ENCODE assay signal across 20 cellular contexts in the genomic region with DNA sequence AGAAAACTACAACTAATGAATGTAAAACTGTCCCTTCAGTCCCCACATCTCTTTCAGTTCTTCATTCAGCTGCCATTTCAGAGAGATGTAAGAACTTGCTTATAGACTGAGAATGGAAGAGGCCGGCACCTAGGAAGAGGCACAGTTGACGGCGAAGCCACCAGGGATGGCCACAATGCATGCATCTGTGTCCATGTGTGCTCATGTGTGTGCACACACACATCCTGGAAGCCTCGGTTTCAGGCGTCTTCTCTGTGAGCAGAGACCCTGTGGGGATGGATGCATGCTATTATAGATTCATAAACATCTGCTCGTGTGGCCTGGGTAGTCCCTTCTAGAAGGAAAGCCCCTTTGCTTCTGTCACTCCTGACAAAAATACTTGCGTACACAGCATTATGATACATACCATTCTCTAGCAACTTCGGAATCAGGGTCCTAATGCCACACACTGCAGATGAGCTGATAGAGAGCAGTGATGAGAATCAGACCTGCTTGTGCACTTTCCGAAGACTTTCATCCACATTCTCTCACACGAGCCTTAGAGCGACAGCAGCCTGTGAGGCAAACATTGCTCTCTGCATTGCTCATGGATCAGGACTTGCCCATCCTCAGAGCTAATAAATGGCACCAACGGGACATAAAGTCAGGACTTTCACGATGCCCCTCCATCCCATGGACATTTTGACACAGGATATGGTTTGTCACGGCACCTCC. TPM values are rescaled to one million over a fixed set of nuclear protein-coding genes. Genes with fewer than 3 reads are reported as not detected.
DNase-seq lines count a peak whose midpoint lies in the region; ATAC-seq and TF ChIP-seq lines count a peak whose summit lies in the region.
"Had no signal": no experiment of that assay in that cellular context is flagged by ENCODE, and none has a peak within 500 bp of the region (broad histone marks: within the 10 kb centered on the region; RNA-seq: fewer than 3 reads in every experiment).

No MANE protein-coding gene starts in this region.

- H3K9me3 ChIP-seq in spleen: no peaks in the 10 kb centered on the region
- no peaks in the 10 kb centered on the region for H3K9me3 ChIP-seq in lower lobe of right lung
- H3K9me3 ChIP-seq: breast epithelium, right lobe of liver, vagina had no signal

- TF ChIP-seq POLR2A in spleen (IDR thresholded peaks at IDR 0.05): no peak

- H3K4me1 ChIP-seq in spleen (peaks cover 0 to 30% (median 17%) of the 10 kb centered on the region in 6 donors), lower lobe of right lung (peaks cover 4% of the 10 kb centered on the region)
- H3K4me1 ChIP-seq: breast epithelium, vagina had no signal

- no peaks in the 10 kb centered on the region for H3K27me3 ChIP-seq in spleen (replicated peaks in 1 of 7)
- H3K27me3 ChIP-seq in lower lobe of right lung (ENCODE audit: low read depth): no peaks in the 10 kb centered on the region
- H3K27me3 ChIP-seq: breast epithelium, right lobe of liver, vagina had no signal

- no peak for TF ChIP-seq CTCF in spleen (IDR thresholded peaks at IDR 0.05 in 8 of 11, conservative IDR thresholded peaks at IDR 0.05 in 3 of 11)
- no peak for TF ChIP-seq CTCF in lower lobe of right lung (IDR thresholded peaks at IDR 0.05)

- DNase-seq in spleen (no peak), caudate nucleus (lab: John Stamatoyannopoulos, UW) (no peak), lower lobe of right lung (no peak)
- DNase-seq: DMS53; effector CD8-positive, alpha-beta T cell; NCI-H1092 treated with DMSO at 0.1 percent for 48 hours; NCI-H345; OCI-M1; right lobe of liver had no signal

- intact Hi-C loops in spleen (cut with DNase I; ENCODE audit: low total_unique reads) (no loop called here), lower lobe of right lung (cut with DNase I) (no loop called here)

- no peaks in the 10 kb centered on the region for H3K36me3 ChIP-seq in spleen
- H3K36me3 ChIP-seq in lower lobe of right lung: no peaks in the 10 kb centered on the region
- H3K36me3 ChIP-seq: breast epithelium, right lobe of liver, vagina had no signal

- H3K4me3 ChIP-seq in spleen: no peak overlapping the region
- no peak overlapping the region for H3K4me3 ChIP-seq in lower lobe of right lung
- H3K4me3 ChIP-seq: breast epithelium, right lobe of liver, vagina had no signal

- WGBS in spleen, 5 donors: 60 to 71% (median 70%) methylated on average over 14 of the region's 14 CpGs

- peak; percentile 77 for ATAC-seq in GM18520 (IDR thresholded peaks at IDR 0.05; ENCODE audit: unreplicated experiment)
- ATAC-seq in GM21717 (IDR thresholded peaks at IDR 0.05; ENCODE audit: unreplicated experiment): peak; percentile 56
- ATAC-seq in HG03159 (IDR thresholded peaks at IDR 0.05; ENCODE audit: unreplicated experiment): peak; percentile 53
- no peak for ATAC-seq in HG03097 (IDR thresholded peaks at IDR 0.05; ENCODE audit: low FRiP score, unreplicated experiment)
- ATAC-seq in lower lobe of right lung: no peak
- no peak for ATAC-seq in GM21423 (IDR thresholded peaks at IDR 0.05; ENCODE audit: unreplicated experiment)
- ATAC-seq: natural killer cell treated with Interleukin-12 subunit alpha and Interleukin-12 subunit beta and Interleukin-15 and Interleukin-18, amount 100 ng/mL, for 72 hours; right lobe of liver had no signal

- peak overlapping the region in 6 of 8 donors; percentile 32 to 68 (median 60) for H3K27ac ChIP-seq in spleen
- H3K27ac ChIP-seq in caudate nucleus (ENCODE audit: low read depth, low read length): no peak overlapping the region
- no peak overlapping the region for H3K27ac ChIP-seq in lower lobe of right lung
- H3K27ac ChIP-seq: breast epithelium, right lobe of liver, vagina, VCaP had no signal

RNA-seq across cellular contexts. Expression of gene GPR61, which starts 12.4 kb away (rescaled TPM):
- total RNA-seq in spleen (not detected), lower lobe of right lung (not detected)
- not detected for polyA plus RNA-seq in spleen
- total RNA-seq: breast epithelium; natural killer cell treated with Interleukin-12 subunit alpha and Interleukin-12 subunit beta and Interleukin-15 and Interleukin-18, amount 100 ng/mL, for 72 hours; right lobe of liver; vagina had no signal
- polyA plus RNA-seq: BJ, IgD-negative memory B cell had no signal

RNA-seq across cellular contexts. Expression of gene AMIGO1, which starts 17.7 kb away (rescaled TPM):
- total RNA-seq in spleen (1 to 10 TPM; 3.7 to 8.5 (median 6.0) TPM), lower lobe of right lung (9.1 TPM)
- under 1 TPM; 0.57 to 0.99 (median 0.67) TPM for polyA plus RNA-seq in spleen

RNA-seq across cellular contexts. Expression of gene GNAI3, which starts 21.2 kb away (rescaled TPM):
- total RNA-seq in spleen (10 to 100 TPM in 4 of 7 donors, 1 to 10 TPM in 3; 7.4 to 11.4 (median 10.4) TPM), lower lobe of right lung (6.7 TPM)
- polyA plus RNA-seq in spleen: 1 to 10 TPM; 1.8 to 3.3 (median 2.7) TPM

RNA-seq across cellular contexts. Expression of gene CYB561D1, which starts 33.4 kb away (rescaled TPM):
- total RNA-seq in spleen: 10 to 100 TPM in 6 of 7 donors, 1 to 10 TPM in 1; 8.6 to 17.6 (median 13.7) TPM
- 1 to 10 TPM; 4.5 to 8.0 (median 6.0) TPM for polyA plus RNA-seq in spleen
- total RNA-seq in lower lobe of right lung: 15.1 TPM

RNA-seq across cellular contexts. Expression of gene ATXN7L2, which starts 43.5 kb away (rescaled TPM):
- 10 to 100 TPM in 2 of 7 donors, 1 to 10 TPM in 5; 7.9 to 11.9 (median 8.7) TPM for total RNA-seq in spleen
- polyA plus RNA-seq in spleen: 10 to 100 TPM in 2 of 3 donors, 1 to 10 TPM in 1; 7.1 to 16.8 (median 12.2) TPM
- 3.8 TPM for total RNA-seq in lower lobe of right lung

Comparison
In these comparisons a context has a peak if more than half of its experiments do, and no peak if none do; other contexts are left out.
1. ATAC-seq: peak in GM18520 (single experiment), GM21717 (single experiment) and HG03159 (single experiment); none in HG03097 (single experiment), lower lobe of right lung (0 of 2) and GM21423 (single experiment).
2. H3K27ac ChIP-seq: peak in spleen (6 of 8); none in caudate nucleus (single experiment) and lower lobe of right lung (single experiment).